In genomic region chr10:80946073-80946472, GRCh38 we compare ENCODE assay signal across 22 cellular contexts.
"Had no signal": no experiment of that assay in that cellular context is flagged by ENCODE, and none has a peak within 500 bp of the region (broad histone marks: within the 10 kb centered on the region; RNA-seq: fewer than 3 reads in every experiment).

No MANE protein-coding gene starts in this region.

- H3K27ac Mint-ChIP-seq: mesothelial cell of epicardium; naive B cell; naive thymus-derived CD8-positive, alpha-beta T cell had no signal

- H3K4me2 ChIP-seq: hepatocyte had no signal

- DNase-seq: dermis blood vessel endothelial cell; dorsolateral prefrontal cortex; effector CD4-positive, alpha-beta T cell; effector memory CD4-positive, alpha-beta T cell; foreskin keratinocyte; heart left ventricle; left cardiac atrium; left lung; left ventricle myocardium superior; lower lobe of right lung; mesenchymal stem cell; mucosa of descending colon; naive B cell; naive thymus-derived CD8-positive, alpha-beta T cell had no signal

- H3K4me3 Mint-ChIP-seq: mesothelial cell of epicardium; naive B cell; naive thymus-derived CD8-positive, alpha-beta T cell had no signal

- H3K27me3 Mint-ChIP-seq: naive B cell had no signal

- H3K36me3 ChIP-seq: esophagus muscularis mucosa, gastroesophageal sphincter, heart left ventricle, left lung, lower lobe of right lung had no signal

- H2AFZ ChIP-seq: hepatocyte had no signal

- H3K4me1 ChIP-seq: foreskin keratinocyte, left lung, lower lobe of right lung had no signal

- H3K79me2 ChIP-seq: hepatocyte had no signal

- FAIRE-seq: endothelial cell of umbilical vein, frontal cortex, keratinocyte had no signal

- H3K4me1 Mint-ChIP-seq: naive B cell; naive thymus-derived CD8-positive, alpha-beta T cell had no signal

- H3K4me3 ChIP-seq: coronary artery, dorsolateral prefrontal cortex, esophagus muscularis mucosa, gastroesophageal sphincter, heart left ventricle, hepatocyte, left lung, lower lobe of right lung, mucosa of descending colon had no signal

- H3K9me3 ChIP-seq: esophagus muscularis mucosa, gastroesophageal sphincter, heart left ventricle, left lung, lower lobe of right lung, mucosa of descending colon had no signal

- ATAC-seq: gastroesophageal sphincter; left cardiac atrium; left lung; lower lobe of right lung; mucosa of descending colon; naive thymus-derived CD8-positive, alpha-beta T cell had no signal

- H3K27ac ChIP-seq: coronary artery, dorsolateral prefrontal cortex, esophagus muscularis mucosa, foreskin keratinocyte, gastroesophageal sphincter, heart left ventricle, hepatocyte, left lung, lower lobe of right lung had no signal

- H3K27me3 ChIP-seq: esophagus muscularis mucosa, foreskin keratinocyte, gastroesophageal sphincter, heart left ventricle, hepatocyte, left lung had no signal

- H3K9me3 Mint-ChIP-seq: mesothelial cell of epicardium, naive B cell had no signal

- H3K36me3 Mint-ChIP-seq: mesothelial cell of epicardium; naive B cell; naive thymus-derived CD8-positive, alpha-beta T cell had no signal
